ENCODE assay signal across 8 cellular contexts in the genomic region with DNA sequence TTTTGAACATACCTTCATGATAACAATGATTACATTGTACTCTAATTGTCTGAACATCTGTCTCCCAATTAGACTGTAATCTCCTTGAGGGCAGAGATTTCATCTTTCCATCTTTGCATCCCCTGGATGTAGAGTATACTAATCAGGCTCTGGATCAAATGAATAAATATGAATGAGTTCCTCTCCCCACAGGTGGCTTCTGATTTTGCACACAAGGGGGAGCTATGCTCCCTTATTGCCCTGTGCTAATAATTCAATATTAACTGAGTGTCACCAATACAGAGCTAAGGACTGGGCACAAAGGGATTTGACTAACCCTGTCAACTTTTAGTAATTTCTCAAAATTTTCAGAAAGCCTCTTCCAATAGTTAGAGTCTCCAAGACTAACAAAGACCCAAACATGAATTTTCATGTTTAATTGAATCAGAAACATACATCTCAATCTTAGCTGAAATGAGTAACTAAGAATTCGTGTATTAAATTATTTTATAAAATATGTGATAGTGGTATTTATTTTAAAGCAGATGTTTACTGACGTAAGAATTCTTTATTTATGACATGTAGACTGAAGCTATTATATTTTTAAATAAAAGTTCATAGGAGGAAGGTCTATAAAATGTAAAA. TPM values are rescaled to one million over a fixed set of nuclear protein-coding genes. Genes with fewer than 3 reads are reported as not detected.
DNase-seq lines count a peak whose midpoint lies in the region; ATAC-seq, FAIRE-seq and TF ChIP-seq lines count a peak whose summit lies in the region.

No MANE protein-coding gene starts in this region.

- POLR2A ChIA-PET in PC-9 (lab: Charles Lee; ENCODE audit: unreplicated experiment), result interaction anchor here (0.7 kb wide), 1 partner anchor 36 kb away, joined by 3 read pairs; no protein-coding TSS in a partner anchor

- H3K9me3 ChIP-seq in PC-9 (ENCODE audit: insufficient read depth, low read depth) (no peaks in the 10 kb centered on the region), pancreas (no peaks in the 10 kb centered on the region)

- H3K27ac ChIP-seq in PC-9 (no peak overlapping the region), pancreas (no peak overlapping the region)

- peaks cover 74% of the 10 kb centered on the region for H3K27me3 Mint-ChIP-seq in central memory CD8-positive, alpha-beta T cell

- 35 to 52% methylated on average over 2 of the region's 2 CpGs for WGBS in pancreas, 2 donors

- no peak overlapping the region for H3K4me3 Mint-ChIP-seq in central memory CD8-positive, alpha-beta T cell

- H4K20me1 ChIP-seq in PC-9 (ENCODE audit: insufficient read depth), result no peaks in the 10 kb centered on the region

- H3K27me3 ChIP-seq in PC-9 (ENCODE audit: insufficient read depth, low read depth) (no peaks in the 10 kb centered on the region), pancreas (peaks cover 0 to 7% (median 2%) of the 10 kb centered on the region in 4 donors)

- FAIRE-seq in pancreas (lab: Jason Lieb, UNC), result no peak

- CTCF ChIA-PET in PC-9 (lab: Charles Lee), result interaction anchor here (0.7 to 2.0 kb wide), 8 partner anchors 9 to 272 kb away, joined by 3 to 16 read pairs (median 6); no protein-coding TSS in a partner anchor

- no peaks in the 10 kb centered on the region for H3K9me2 ChIP-seq in PC-9 (ENCODE audit: insufficient read depth)

- H2AFZ ChIP-seq in PC-9, result no peak overlapping the region

- intact Hi-C loops in PC-9 (cut with micrococcal nuclease; ENCODE audit: unreplicated experiment) (loop anchor here (1.0 to 10.0 kb wide), 6 partner anchors 37 to 488 kb away; a partner anchor contains a TSS), pancreas (cut with DNase I) (no loop called here)

- no TSS peak for BruUV-seq in PC-9 (replicated peaks; lab: Mats Ljungman, UMichigan)

- TF ChIP-seq CTCF in AG09319 (IDR thresholded peaks at IDR 0.05; ENCODE audit: low read depth, low read length) (peak; percentile 59), PC-9 (conservative IDR thresholded peaks at IDR 0.05) (peak; percentile 78), pancreas (IDR thresholded peaks at IDR 0.05) (peak in 3 of 4 donors; percentile 34 to 42 (median 40))

- H3K4me1 ChIP-seq in PC-9 (replicated peaks; ENCODE audit: insufficient read depth), result peaks cover 11% of the 10 kb centered on the region; the same call in 1 of the 2 replicates
- no peaks in the 10 kb centered on the region for H3K4me1 ChIP-seq in pancreas

- no peak overlapping the region for H3K27ac Mint-ChIP-seq in central memory CD8-positive, alpha-beta T cell (ENCODE audit: low read depth)

- no peaks in the 10 kb centered on the region for H3K36me3 ChIP-seq in PC-9 (ENCODE audit: low read depth)
- H3K36me3 ChIP-seq in pancreas, result no peaks in the 10 kb centered on the region

- H3K4me3 ChIP-seq in PC-9, result no peak overlapping the region
- H3K4me3 ChIP-seq in pancreas, result no peak overlapping the region

- H3K9me3 Mint-ChIP-seq in central memory CD8-positive, alpha-beta T cell, result no peaks in the 10 kb centered on the region

- peak; percentile 58 for ATAC-seq in central memory CD8-positive, alpha-beta T cell (replicated peaks; ENCODE audit: extremely low read depth, poor library complexity, severe bottlenecking)
- ATAC-seq in pancreas (peak in 3 of 4 donors; percentile 33 to 69 (median 66)), HG03457 (IDR thresholded peaks at IDR 0.05; ENCODE audit: unreplicated experiment) (no peak), GM21529 (IDR thresholded peaks at IDR 0.05; ENCODE audit: unreplicated experiment) (no peak), HG02571 (IDR thresholded peaks at IDR 0.05; ENCODE audit: unreplicated experiment) (no peak)

- H3K36me3 Mint-ChIP-seq in central memory CD8-positive, alpha-beta T cell (ENCODE audit: insufficient read depth), result no peaks in the 10 kb centered on the region

- DNase-seq in AG09319 (ENCODE audit: extremely low read depth, low read depth) (no peak), GM03348 (ENCODE audit: low spot score) (peak; percentile 51), PC-9 (peak in 1 of 2 experiments; percentile 45), pancreas (no peak)
- DNase-seq in central memory CD8-positive, alpha-beta T cell (ENCODE audit: low spot score in 2 of 2), result peak in 1 of 2 donors; percentile 26

- no peaks in the 10 kb centered on the region for H3F3A ChIP-seq in PC-9 (ENCODE audit: insufficient read depth, low read depth)

- no peak overlapping the region for H3K4me2 ChIP-seq in PC-9

- H3K4me1 Mint-ChIP-seq in central memory CD8-positive, alpha-beta T cell, result no peaks in the 10 kb centered on the region

- no peaks in the 10 kb centered on the region for H3K79me2 ChIP-seq in PC-9 (ENCODE audit: low read depth)

RNA-seq across cellular contexts. Expression of a gene that starts 3.0 kb away (rescaled TPM):
- total RNA-seq in PC-9 (2021) (0.33 and 0.75 TPM in 2 replicates), pancreas (under 1 TPM in 3 of 6 donors, not detected in 3; 0.17 to 0.22 (median 0.19) TPM)
- under 1 TPM; 0.11 to 0.14 TPM for polyA plus RNA-seq in pancreas

RNA-seq across cellular contexts. Expression of a gene that starts 3.1 kb away (rescaled TPM):
- total RNA-seq in PC-9 (2021) (0.08 TPM in 1 of 2 replicates, not detected in the other), pancreas (under 1 TPM; 0.14 to 0.97 (median 0.47) TPM)
- polyA plus RNA-seq in pancreas, result under 1 TPM; 0.16 to 0.27 TPM

RNA-seq across cellular contexts. Expression of a gene that starts 12.5 kb away (rescaled TPM):
- not detected in 2 replicates for total RNA-seq in PC-9 (2021)
- 10 to 100 TPM in 1 of 6 donors, 1 to 10 TPM in 1, under 1 TPM in 2, not detected in 2; 0.35 to 17.0 (median 3.9) TPM for total RNA-seq in pancreas
- under 1 TPM in 1 of 2 donors, not detected in 1; 0.16 TPM for polyA plus RNA-seq in pancreas

RNA-seq across cellular contexts. Expression of a gene that starts 12.7 kb away (rescaled TPM):
- total RNA-seq in PC-9 (2021), result 0.10 TPM in 1 of 2 replicates, not detected in the other
- total RNA-seq in pancreas, result 10 to 100 TPM in 2 of 6 donors, 1 to 10 TPM in 1, under 1 TPM in 3; 0.46 to 32.2 (median 1.0) TPM
- polyA plus RNA-seq in pancreas, result under 1 TPM; 0.15 to 0.35 TPM

Comparison
In these comparisons a context has a peak if more than half of its experiments do, and no peak if none do; other contexts are left out.
1. ATAC-seq: peak in central memory CD8-positive, alpha-beta T cell (single experiment) and pancreas (3 of 4); none in HG03457 (single experiment), GM21529 (single experiment) and HG02571 (single experiment).
2. Peak in every context shown above with its lines, with median percentiles within 50 percentile points of each other: CTCF ChIP-seq.